ENCODE assay signal across 8 cellular contexts in genomic region chr2:37625781-37626548, GRCh38. TPM values are rescaled to one million over a fixed set of nuclear protein-coding genes. Genes with fewer than 3 reads are reported as not detected.
DNase-seq lines count a peak whose midpoint lies in the region; ATAC-seq, FAIRE-seq and TF ChIP-seq lines count a peak whose summit lies in the region.

No MANE protein-coding gene starts in this region.

- no peak overlapping the region for H2AK5ac ChIP-seq in mesenchymal stem cell (ENCODE audit: low read length, severe bottlenecking)

- no peak overlapping the region for H2BK15ac ChIP-seq in mesenchymal stem cell (ENCODE audit: low read depth, poor library complexity, severe bottlenecking)

- peaks cover 47% of the 10 kb centered on the region for H3K27me3 Mint-ChIP-seq in endodermal cell (ENCODE audit: insufficient read depth)

- H2BK5ac ChIP-seq in mesenchymal stem cell (ENCODE audit: low read depth, low read length, poor library complexity, severe bottlenecking), result no peak overlapping the region

- peak overlapping the region in 1 of 2 experiments; percentile 49 for H3K14ac ChIP-seq in mesenchymal stem cell (ENCODE audit: low read length in 2 of 2)

- H3K79me1 ChIP-seq in mesenchymal stem cell (replicated peaks; ENCODE audit: low read length, poor library complexity, severe bottlenecking), result no peaks in the 10 kb centered on the region

- H2AFZ ChIP-seq in mesenchymal stem cell (ENCODE audit: low read depth, low read length), result no peak overlapping the region

- no peak overlapping the region for H3K23ac ChIP-seq in mesenchymal stem cell (ENCODE audit: low read length in 2 of 2)

- peak overlapping the region; percentile 27 to 74 for H3K4ac ChIP-seq in mesenchymal stem cell (ENCODE audit: low read depth in 1 of 2, low read length in 2 of 2)

- no peak overlapping the region for H3K4me3 ChIP-seq in mesenchymal stem cell (ENCODE audit: insufficient read depth in 1 of 2, low read depth in 1 of 2, low read length in 2 of 2)
- H3K4me3 ChIP-seq in thymus (ENCODE audit: low read length), result peak overlapping the region; percentile 7
- no peak overlapping the region for H3K4me3 ChIP-seq in endodermal cell (ENCODE audit: low read length)

- H3K4me1 Mint-ChIP-seq in endodermal cell, result no peaks in the 10 kb centered on the region

- H2BK120ac ChIP-seq in mesenchymal stem cell (ENCODE audit: low read depth, low read length), result no peak overlapping the region

- H3K9me3 ChIP-seq in mesenchymal stem cell (ENCODE audit: control insufficient read depth, low read length), result no peaks in the 10 kb centered on the region
- no peaks in the 10 kb centered on the region for H3K9me3 ChIP-seq in thymus (ENCODE audit: control insufficient read depth)
- no peaks in the 10 kb centered on the region for H3K9me3 ChIP-seq in endodermal cell (ENCODE audit: control insufficient read depth, low read length)

- H3K4me1 ChIP-seq in mesenchymal stem cell (ENCODE audit: control insufficient read depth, insufficient read depth, low read depth, low read length) (peaks cover 7% of the 10 kb centered on the region), thymus (ENCODE audit: control insufficient read depth, insufficient read depth, low read length) (peaks cover 26% of the 10 kb centered on the region), endodermal cell (ENCODE audit: control insufficient read depth, insufficient read depth, low read length) (peaks cover 4% of the 10 kb centered on the region)

- DNase-seq in HTR-8/SVneo (ENCODE audit: insufficient read length, low spot score), result no peak
- DNase-seq in activated T-cell treated with anti-CD3 and anti-CD28 coated beads, Interleukin-2, amount 50 U/mL, for 48 hours, result peak; percentile 59 to 61
- DNase-seq in mesenchymal stem cell, result peak; percentile 51
- no peak for DNase-seq in endodermal cell
- DNase-seq in frontal cortex (ENCODE audit: low spot score in 2 of 2), result no peak

- peak overlapping the region in 1 of 2 experiments; percentile 5 for H3K18ac ChIP-seq in mesenchymal stem cell (ENCODE audit: low read depth in 1 of 2, low read length in 2 of 2)

- peak overlapping the region; percentile 9 to 97 for H2BK12ac ChIP-seq in mesenchymal stem cell (ENCODE audit: low read length in 2 of 2)

- H3K9me3 Mint-ChIP-seq in endodermal cell, result no peaks in the 10 kb centered on the region

- peak overlapping the region; percentile 21 for H4K91ac ChIP-seq in mesenchymal stem cell (ENCODE audit: low read length)

- H3K36me3 Mint-ChIP-seq in endodermal cell (ENCODE audit: low read depth), result no peaks in the 10 kb centered on the region

- no peak overlapping the region for H3K4me3 Mint-ChIP-seq in endodermal cell

- H3K27ac ChIP-seq in mesenchymal stem cell (ENCODE audit: low read length, poor library complexity, severe bottlenecking) (no peak overlapping the region), thymus (ENCODE audit: low read depth) (peak overlapping the region; percentile 90), endodermal cell (ENCODE audit: low read depth, low read length) (no peak overlapping the region)

- 79% methylated on average over 12 of the region's 12 CpGs for WGBS in mesenchymal stem cell
- 26% methylated on average over 12 of the region's 12 CpGs for whole genome bisulfite sequencing in thymus
- 95 to 97% methylated on average over 11 to 12 of the region's 12 CpGs for WGBS in endodermal cell (ENCODE audit: insufficient coverage in 1 of 2, insufficient read length in 1 of 2), 2 experiments

- H3K9ac ChIP-seq in mesenchymal stem cell (ENCODE audit: low read length) (no peak overlapping the region), endodermal cell (ENCODE audit: extremely low read depth, low read length, poor library complexity, severe bottlenecking) (no peak overlapping the region)

- no peak for TF ChIP-seq CTCF in endodermal cell (conservative IDR thresholded peaks at IDR 0.05)

- H3K36me3 ChIP-seq in mesenchymal stem cell (ENCODE audit: control insufficient read depth in 1 of 2, insufficient read depth in 2 of 2, low read depth in 1 of 2, low read length in 2 of 2) (no peaks in the 10 kb centered on the region), thymus (ENCODE audit: control insufficient read depth, insufficient read depth) (no peaks in the 10 kb centered on the region), endodermal cell (ENCODE audit: control insufficient read depth, insufficient read depth, low read length) (no peaks in the 10 kb centered on the region)

- H3K4me2 ChIP-seq in mesenchymal stem cell (ENCODE audit: low read length, poor library complexity, severe bottlenecking), result no peak overlapping the region

- peak; percentile 42 for FAIRE-seq in HTR-8/SVneo (lab: Jason Lieb, UNC)
- no peak for FAIRE-seq in frontal cortex (lab: Jason Lieb, UNC)

- H4K8ac ChIP-seq in mesenchymal stem cell (ENCODE audit: low read length), result no peak overlapping the region

- no peak overlapping the region for H3K27ac Mint-ChIP-seq in endodermal cell

- ATAC-seq in GM18868 (IDR thresholded peaks at IDR 0.05; ENCODE audit: unreplicated experiment) (peak; percentile 37), GM21528 (IDR thresholded peaks at IDR 0.05; ENCODE audit: low FRiP score, unreplicated experiment) (no peak)

- H3K27me3 ChIP-seq in mesenchymal stem cell (ENCODE audit: control insufficient read depth in 1 of 2, insufficient read depth in 1 of 2, low read length in 2 of 2) (no peaks in the 10 kb centered on the region), thymus (ENCODE audit: control insufficient read depth, insufficient read depth) (no peaks in the 10 kb centered on the region), endodermal cell (ENCODE audit: control insufficient read depth, insufficient read depth, low read length, poor library complexity, severe bottlenecking) (peaks cover 22% of the 10 kb centered on the region)

RNA-seq across cellular contexts. Expression of gene CDC42EP3, which starts 45.5 kb away (rescaled TPM):
- polyA plus RNA-seq in mesenchymal stem cell (2013, experiment 1 of 2), result 117 TPM
- 117 TPM for polyA plus RNA-seq in mesenchymal stem cell (2013, experiment 2 of 2)
- polyA plus RNA-seq in thymus, result 19.1 TPM
- 10 to 100 TPM; 26.4 to 30.2 TPM for total RNA-seq in endodermal cell
- polyA plus RNA-seq in endodermal cell (2013, experiment 1 of 2), result 23.5 TPM
- 26.2 TPM for polyA plus RNA-seq in endodermal cell (2013, experiment 2 of 2)
- total RNA-seq in frontal cortex, result 22.4 TPM

Comparison
In these comparisons a context has a peak if more than half of its experiments do, and no peak if none do; other contexts are left out.
1. DNase-seq: peak in activated T-cell treated with anti-CD3 and anti-CD28 coated beads, Interleukin-2, amount 50 U/mL, for 48 hours (2 of 2) and mesenchymal stem cell (single experiment); none in HTR-8/SVneo (single experiment), endodermal cell (single experiment) and frontal cortex (0 of 2).